ENCODE assay signal across 28 cellular contexts in genomic region chr22:42757475-42757874, GRCh38. TPM values are rescaled to one million over a fixed set of nuclear protein-coding genes. Genes with fewer than 3 reads are reported as not detected.
DNase-seq lines count a peak whose midpoint lies in the region; ATAC-seq and TF ChIP-seq lines count a peak whose summit lies in the region.
"Had no signal": no experiment of that assay in that cellular context is flagged by ENCODE, and none has a peak within 500 bp of the region (broad histone marks: within the 10 kb centered on the region; RNA-seq: fewer than 3 reads in every experiment).

No MANE protein-coding gene starts in this region.

- POLR2A ChIA-PET in WTC11 (lab: Charles Lee), result interaction anchor here (0.6 kb wide), 2 partner anchors 160 to 324 kb away, joined by 3 to 7 read pairs; no protein-coding TSS in a partner anchor

- no peaks in the 10 kb centered on the region for H3K79me1 ChIP-seq in H9 (ENCODE audit: insufficient read depth, low read depth, low read length, poor library complexity, severe bottlenecking)

- no peak overlapping the region for H2BK20ac ChIP-seq in H9 (ENCODE audit: low read depth, low read length, poor library complexity, severe bottlenecking)

- H3K4me3 Mint-ChIP-seq in H9, result peak overlapping the region; percentile 14 to 43; a peak in 4 of 5 replicates
- H3K4me3 Mint-ChIP-seq in WTC11, result peak overlapping the region; percentile 39
- H3K4me3 Mint-ChIP-seq: natural killer cell; stimulated activated naive B cell treated with anti-CD40 and anti-IgM and Interleukin-4, amounts not matched to agents 10 μg/mL and 1 μg/mL and 100 μg/mL, for 72 hours; T-helper 2 cell treated with Interferon-gamma antibody and Interleukin-4, amounts not matched to agents 5 μg/mL and 100 μg/mL, for 36 hours had no signal

- H3K23ac ChIP-seq in H9 (ENCODE audit: insufficient read length, low read depth, low read length), result no peak overlapping the region

- H3K27ac ChIP-seq in H9 (ENCODE audit: insufficient read length, low read depth, low read length) (no peak overlapping the region), fibroblast of lung (ENCODE audit: insufficient read depth, low read length) (no peak overlapping the region), lower lobe of right lung (no peak overlapping the region)
- H3K27ac ChIP-seq: C4-2B, dorsolateral prefrontal cortex, gastrocnemius medialis, parathyroid adenoma, testis, WERI-Rb-1 had no signal

- H3K9me3 ChIP-seq in H9 (ENCODE audit: control insufficient read depth, low read depth, low read length) (no peaks in the 10 kb centered on the region), fibroblast of lung (ENCODE audit: control insufficient read depth, insufficient read depth, low read depth, low read length) (no peaks in the 10 kb centered on the region), lower lobe of right lung (no peaks in the 10 kb centered on the region)
- H3K9me3 ChIP-seq: gastrocnemius medialis, SK-N-SH, testis had no signal

- H3K27me3 Mint-ChIP-seq in H9 (ENCODE audit: low read depth), result peaks cover 7% of the 10 kb centered on the region
- no peaks in the 10 kb centered on the region; the same call in 1 of the 2 replicates for H3K27me3 Mint-ChIP-seq in WTC11 (ENCODE audit: low read depth)

- peaks cover 18 to 28% of the 10 kb centered on the region in 2 experiments for H3K4me1 Mint-ChIP-seq in H9
- H3K4me1 Mint-ChIP-seq in WTC11, result peaks cover 14% of the 10 kb centered on the region
- H3K4me1 Mint-ChIP-seq: natural killer cell; stimulated activated naive B cell treated with anti-CD40 and anti-IgM and Interleukin-4, amounts not matched to agents 10 μg/mL and 1 μg/mL and 100 μg/mL, for 72 hours had no signal

- intact Hi-C loops in lower lobe of right lung (cut with DNase I), result no loop called here

- no peak overlapping the region for H2BK120ac ChIP-seq in H9 (ENCODE audit: low read depth, low read length, poor library complexity, severe bottlenecking)

- H3K79me2 ChIP-seq in H9 (ENCODE audit: insufficient read depth, low read length) (no peaks in the 10 kb centered on the region), fibroblast of lung (ENCODE audit: control insufficient read depth, insufficient read depth, low read length) (no peaks in the 10 kb centered on the region)
- H3K79me2 ChIP-seq: parathyroid adenoma had no signal

- H4K5ac ChIP-seq in H9 (ENCODE audit: insufficient read length, low read depth, low read length), result no peak overlapping the region

- H2BK5ac ChIP-seq in H9 (ENCODE audit: insufficient read length, low read length), result no peak overlapping the region

- H3K27me3 ChIP-seq in H9 (ENCODE audit: insufficient read depth, low read length), result no peaks in the 10 kb centered on the region
- H3K27me3 ChIP-seq in fibroblast of lung (ENCODE audit: control insufficient read depth, insufficient read depth, low read length), result no peaks in the 10 kb centered on the region
- no peaks in the 10 kb centered on the region for H3K27me3 ChIP-seq in lower lobe of right lung (ENCODE audit: low read depth)
- H3K27me3 ChIP-seq: gastrocnemius medialis, testis had no signal

- WGBS in H9 (ENCODE audit: extremely low coverage, insufficient read length, low lambda C conversion rate), result no CpG with 5 or more reads among the region's 8 CpGs

- CTCF ChIA-PET in WTC11 (lab: Charles Lee), result interaction anchor here (1.0 to 2.3 kb wide), 3 partner anchors 62 to 303 kb away, joined by 3 to 7 read pairs (median 4); no protein-coding TSS in a partner anchor

- H3K36me3 Mint-ChIP-seq in H9 (ENCODE audit: insufficient read depth in 1 of 3, low read depth in 3 of 3), result no peaks in the 10 kb centered on the region
- no peaks in the 10 kb centered on the region for H3K36me3 Mint-ChIP-seq in WTC11
- H3K36me3 Mint-ChIP-seq: natural killer cell; stimulated activated naive B cell treated with anti-CD40 and anti-IgM and Interleukin-4, amounts not matched to agents 10 μg/mL and 1 μg/mL and 100 μg/mL, for 72 hours had no signal

- no peak overlapping the region for H3T11ph ChIP-seq in H9 (ENCODE audit: low read length)

- DNase-seq in AG20443 (ENCODE audit: low spot score) (peak; percentile 8), H9 (no peak), WTC11 (ENCODE audit: low spot score) (peak; percentile 46), fibroblast of lung (ENCODE audit: low read depth in 2 of 2) (peak; percentile 34 to 49), occipital lobe (lab: John Stamatoyannopoulos, UW) (no peak), lower lobe of right lung (no peak)
- DNase-seq: activated CD8-positive, alpha-beta memory T cell treated with anti-CD3 and anti-CD28 coated beads, Interleukin-2, amount 50 U/mL, for 48 hours; activated gamma-delta T cell; caudate nucleus; DMS 273 treated with DMSO at 0.1 percent for 48 hours; dorsolateral prefrontal cortex; gastrocnemius medialis; GDM1; hypothalamus; left colon; MM.1S; natural killer cell; NCI-H146; NCI-H2171; SK-N-SH; stimulated activated naive B cell treated with anti-CD40 and anti-IgM and Interleukin-4, amounts not matched to agents 10 μg/mL and 1 μg/mL and 100 μg/mL, for 72 hours; testis; WERI-Rb-1 had no signal

- ATAC-seq in WTC11 (peak; percentile 78), GM21529 (IDR thresholded peaks at IDR 0.05; ENCODE audit: unreplicated experiment) (no peak), HG03354 (IDR thresholded peaks at IDR 0.05; ENCODE audit: poor library complexity, severe bottlenecking, unreplicated experiment) (no peak), lower lobe of right lung (no peak)
- ATAC-seq: gastrocnemius medialis; left colon; natural killer cell; stimulated activated naive B cell treated with anti-CD40 and anti-IgM and Interleukin-4, amounts not matched to agents 10 μg/mL and 1 μg/mL and 100 μg/mL, for 72 hours had no signal

- H3K4me2 ChIP-seq in H9 (ENCODE audit: insufficient read depth, insufficient read length, low read length) (no peak overlapping the region), fibroblast of lung (ENCODE audit: extremely low read depth, insufficient read depth, low read length) (no peak overlapping the region)
- H3K4me2 ChIP-seq: SK-N-SH had no signal

- H3K4ac ChIP-seq in H9 (ENCODE audit: low read depth, low read length), result no peak overlapping the region

- H3K14ac ChIP-seq in H9 (ENCODE audit: insufficient read depth, low read length), result no peak overlapping the region

- H4K20me1 ChIP-seq in H9 (ENCODE audit: control insufficient read depth, insufficient read depth, insufficient read length) (peaks cover 2% of the 10 kb centered on the region), fibroblast of lung (ENCODE audit: control insufficient read depth, extremely low read depth, insufficient read depth, low read length) (no peaks in the 10 kb centered on the region)

- no peaks in the 10 kb centered on the region for H3K9me3 Mint-ChIP-seq in H9
- no peaks in the 10 kb centered on the region for H3K9me3 Mint-ChIP-seq in WTC11
- H3K9me3 Mint-ChIP-seq: natural killer cell; stimulated activated naive B cell treated with anti-CD40 and anti-IgM and Interleukin-4, amounts not matched to agents 10 μg/mL and 1 μg/mL and 100 μg/mL, for 72 hours; T-helper 2 cell treated with Interferon-gamma antibody and Interleukin-4, amounts not matched to agents 5 μg/mL and 100 μg/mL, for 36 hours had no signal

- no peak overlapping the region for H4K91ac ChIP-seq in H9 (ENCODE audit: insufficient read length, low read depth, low read length)

- no peak overlapping the region for H3K9ac ChIP-seq in H9 (ENCODE audit: extremely low read depth, insufficient read length, low read length)
- H3K9ac ChIP-seq in fibroblast of lung (ENCODE audit: insufficient read depth, low read length), result no peak overlapping the region
- H3K9ac ChIP-seq: parathyroid adenoma, SK-N-SH had no signal

- peaks cover 2% of the 10 kb centered on the region for H3K23me2 ChIP-seq in H9 (ENCODE audit: insufficient read length, low read depth, low read length, poor library complexity, severe bottlenecking)

- H2AFZ ChIP-seq in H9 (ENCODE audit: low read length), result no peak overlapping the region
- no peak overlapping the region for H2AFZ ChIP-seq in fibroblast of lung (ENCODE audit: low read length)
- H2AFZ ChIP-seq: parathyroid adenoma had no signal

- no peak overlapping the region for H3K18ac ChIP-seq in H9 (ENCODE audit: insufficient read length, low read depth, low read length)

- H2BK15ac ChIP-seq in H9 (ENCODE audit: low read depth, low read length), result no peak overlapping the region

- no peak overlapping the region for H2AK5ac ChIP-seq in H9 (ENCODE audit: insufficient read length, low read length)

- no peak overlapping the region for H3K4me3 ChIP-seq in fibroblast of lung (replicated peaks in 1 of 4; ENCODE audit: control extremely low read depth in 1 of 4, insufficient read depth in 1 of 4, low read depth in 3 of 4, low read length in 4 of 4)
- H3K4me3 ChIP-seq in lower lobe of right lung, result no peak overlapping the region
- H3K4me3 ChIP-seq: dorsolateral prefrontal cortex, gastrocnemius medialis, testis had no signal

- no peak overlapping the region for H2BK12ac ChIP-seq in H9 (ENCODE audit: insufficient read length, low read depth, low read length)

- H3K36me3 ChIP-seq in fibroblast of lung (ENCODE audit: control insufficient read depth, insufficient read depth, low read length) (no peaks in the 10 kb centered on the region), lower lobe of right lung (no peaks in the 10 kb centered on the region)
- H3K36me3 ChIP-seq: gastrocnemius medialis, WERI-Rb-1 had no signal

- H3K56ac ChIP-seq in H9 (ENCODE audit: insufficient read length, low read depth, low read length), result no peak overlapping the region

- TF ChIP-seq CTCF in H9 (conservative IDR thresholded peaks at IDR 0.05), result no peak
- TF ChIP-seq CTCF in WTC11 (IDR thresholded peaks at IDR 0.05), result no peak
- TF ChIP-seq CTCF in fibroblast of lung (conservative IDR thresholded peaks at IDR 0.05 in 1 of 2, IDR thresholded peaks at IDR 0.05 in 1 of 2; ENCODE audit: low read depth in 1 of 2, low read length in 2 of 2), result no peak
- no peak for TF ChIP-seq CTCF in lower lobe of right lung (IDR thresholded peaks at IDR 0.05)

- H3K4me1 ChIP-seq in H9 (ENCODE audit: insufficient read depth, low read length), result no peaks in the 10 kb centered on the region
- peaks cover 3% of the 10 kb centered on the region for H3K4me1 ChIP-seq in fibroblast of lung (ENCODE audit: control insufficient read depth, extremely low read depth, insufficient read depth, low read length)
- peaks cover 17% of the 10 kb centered on the region for H3K4me1 ChIP-seq in lower lobe of right lung
- H3K4me1 ChIP-seq: parathyroid adenoma had no signal

- H3K27ac Mint-ChIP-seq in H9, result peak overlapping the region in 2 of 3 experiments; percentile 13 to 88; a peak in 4 of 7 replicates
- H3K27ac Mint-ChIP-seq in WTC11, result peak overlapping the region; percentile 72; the same call in 1 of the 2 replicates
- H3K27ac Mint-ChIP-seq: natural killer cell; stimulated activated naive B cell treated with anti-CD40 and anti-IgM and Interleukin-4, amounts not matched to agents 10 μg/mL and 1 μg/mL and 100 μg/mL, for 72 hours; T-helper 2 cell treated with Interferon-gamma antibody and Interleukin-4, amounts not matched to agents 5 μg/mL and 100 μg/mL, for 36 hours had no signal

- H4K8ac ChIP-seq in H9 (replicated peaks; ENCODE audit: insufficient read length, low read depth, low read length), result no peak overlapping the region

RNA-seq across cellular contexts. Expression of gene A4GALT, which starts 36.8 kb away (rescaled TPM):
- total RNA-seq in H9 (2021) (3.4 and 4.8 TPM in 2 replicates), WTC11 (2021) (13.9 to 22.1 TPM (median 16.8 TPM) in 3 replicates), fibroblast of lung (14.9 and 16.2 TPM in 2 replicates), occipital lobe (0.31 TPM), lower lobe of right lung (19.4 TPM)
- polyA plus RNA-seq in fibroblast of lung, result 6.8 and 9.3 TPM in 2 replicates
- polyA plus RNA-seq in fibroblast of lung (2012), result 12.8 and 19.4 TPM in 2 replicates
- 11.3 and 13.5 TPM in 2 replicates for polyA minus RNA-seq in fibroblast of lung (ENCODE audit: low replicate concordance)

Comparison
In these comparisons a context has a peak if more than half of its experiments do, and no peak if none do; other contexts are left out.
1. DNase-seq: peak in AG20443 (single experiment), WTC11 (single experiment) and fibroblast of lung (2 of 2); none in H9 (single experiment), occipital lobe (single experiment) and lower lobe of right lung (single experiment).